Comparison of ENCODE assay signal across 10 cellular contexts in the genomic region with DNA sequence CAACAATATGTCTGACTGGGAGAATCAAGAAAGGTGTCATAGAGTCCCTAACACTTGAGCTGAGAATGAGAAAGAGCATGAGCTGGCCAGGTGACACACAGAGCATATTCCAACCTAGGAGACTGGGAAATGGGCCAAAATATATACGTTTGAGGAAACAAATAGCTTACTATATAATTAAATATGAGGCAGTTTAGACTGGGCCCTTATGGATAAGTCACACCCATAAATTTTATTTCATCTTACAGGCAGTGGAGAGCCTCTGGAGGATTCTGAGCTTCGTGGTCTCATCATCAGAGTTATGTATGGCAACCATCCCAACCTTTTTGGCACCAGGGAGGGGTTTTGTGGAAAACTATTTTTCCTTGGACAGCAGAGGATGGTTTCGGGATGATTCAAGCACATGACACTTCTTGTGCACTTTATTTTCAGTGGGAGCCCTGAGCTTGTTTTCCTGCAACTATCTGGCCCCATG. TPM values are rescaled to one million over a fixed set of nuclear protein-coding genes. Genes with fewer than 3 reads are reported as not detected.
A peak's percentile ranks its signal among the peaks of the same experiment; 100 is the strongest.
DNase-seq lines count a peak whose midpoint lies in the region; ATAC-seq and TF ChIP-seq lines count a peak whose summit lies in the region.
"Had no signal": no experiment of that assay in that cellular context is flagged by ENCODE, and none has a peak within 500 bp of the region (broad histone marks: within the 10 kb centered on the region; RNA-seq: fewer than 3 reads in every experiment).

No MANE protein-coding gene starts in this region.

- H3K27ac ChIP-seq in testis = peak overlapping the region in 1 of 2 donors; percentile 94

- H3K36me3 ChIP-seq in adipocyte (ENCODE audit: control insufficient read depth, insufficient read depth, low read length, severe bottlenecking) (no peaks in the 10 kb centered on the region), testis (ENCODE audit: low read depth, missing control alignments) (no peaks in the 10 kb centered on the region)

- intact Hi-C loops in testis (cut with DNase I; ENCODE audit: low total_unique reads) = no loop called here

- H3K4me3 ChIP-seq in adipocyte (ENCODE audit: low read length) = no peak overlapping the region
- no peak overlapping the region for H3K4me3 ChIP-seq in testis
- H3K4me3 ChIP-seq: smooth muscle cell had no signal

- no peaks in the 10 kb centered on the region for H3K27me3 ChIP-seq in adipocyte (replicated peaks; ENCODE audit: control insufficient read depth, insufficient read depth, low read length)
- no peaks in the 10 kb centered on the region for H3K27me3 ChIP-seq in testis

- no peak for TF ChIP-seq POLR2A in testis (IDR thresholded peaks at IDR 0.05)

- no peak for ATAC-seq in HG02938 (IDR thresholded peaks at IDR 0.05; ENCODE audit: unreplicated experiment)
- ATAC-seq in HG02840 (IDR thresholded peaks at IDR 0.05; ENCODE audit: low FRiP score, unreplicated experiment) = no peak

- TF ChIP-seq CTCF in testis (IDR thresholded peaks at IDR 0.05) = no peak

- WGBS in testis, 2 donors = 44 to 55% methylated on average over 3 of the region's 3 CpGs

- H3K4me1 ChIP-seq in adipocyte (ENCODE audit: control insufficient read depth, insufficient read depth, low read length) (peaks cover 35% of the 10 kb centered on the region), testis (peaks cover 16% of the 10 kb centered on the region)

- DNase-seq in NCI-H446 (lab: John Stamatoyannopoulos, UW) (peak; percentile 14 to 40), NCI-H446 treated with DMSO at 0.1 percent for 48 hours (lab: John Stamatoyannopoulos, UW) (no peak), adipocyte (ENCODE audit: low read depth) (peak; percentile 56), glomerular visceral epithelial cell (ENCODE audit: extremely low spot score) (peak; percentile 45), testis (peak; percentile 65)
- no peak for DNase-seq in activated T-cell treated with anti-CD3 and anti-CD28 coated beads, Interleukin-2, amount 50 U/mL, for 1 hour
- DNase-seq: activated CD8-positive, alpha-beta memory T cell treated with anti-CD3 and anti-CD28 coated beads, Interleukin-2, amount 50 U/mL, for 48 hours had no signal

- H3K9ac ChIP-seq in adipocyte (ENCODE audit: low read length) = no peak overlapping the region

- no peaks in the 10 kb centered on the region for H3K9me3 ChIP-seq in adipocyte (ENCODE audit: control insufficient read depth, low read length)
- no peaks in the 10 kb centered on the region for H3K9me3 ChIP-seq in testis

RNA-seq across cellular contexts. Expression of gene NQO2, which starts 12.9 kb away (rescaled TPM):
- total RNA-seq in testis = 10 to 100 TPM in 1 of 2 donors, 1 to 10 TPM in 1; 9.5 to 16.8 TPM
- polyA plus RNA-seq in testis (ENCODE audit: insufficient read depth, low read depth, low replicate concordance) = 35.6 TPM

RNA-seq across cellular contexts. Expression of gene SERPINB6, which starts 15.4 kb away (rescaled TPM):
- 100 to 1,000 TPM; 203 to 281 TPM for total RNA-seq in testis
- polyA plus RNA-seq in testis (ENCODE audit: insufficient read depth, low read depth, low replicate concordance) = 348 TPM

Comparison
In these comparisons a context has a peak if more than half of its experiments do, and no peak if none do; other contexts are left out.
1. DNase-seq: peak in NCI-H446 (2 of 2), adipocyte (single experiment), glomerular visceral epithelial cell (single experiment) and testis (single experiment); none in NCI-H446 treated with DMSO at 0.1 percent for 48 hours (single experiment) and activated T-cell treated with anti-CD3 and anti-CD28 coated beads, Interleukin-2, amount 50 U/mL, for 1 hour (single experiment).